Comparison of ENCODE assay signal across 26 cellular contexts in the genomic region with DNA sequence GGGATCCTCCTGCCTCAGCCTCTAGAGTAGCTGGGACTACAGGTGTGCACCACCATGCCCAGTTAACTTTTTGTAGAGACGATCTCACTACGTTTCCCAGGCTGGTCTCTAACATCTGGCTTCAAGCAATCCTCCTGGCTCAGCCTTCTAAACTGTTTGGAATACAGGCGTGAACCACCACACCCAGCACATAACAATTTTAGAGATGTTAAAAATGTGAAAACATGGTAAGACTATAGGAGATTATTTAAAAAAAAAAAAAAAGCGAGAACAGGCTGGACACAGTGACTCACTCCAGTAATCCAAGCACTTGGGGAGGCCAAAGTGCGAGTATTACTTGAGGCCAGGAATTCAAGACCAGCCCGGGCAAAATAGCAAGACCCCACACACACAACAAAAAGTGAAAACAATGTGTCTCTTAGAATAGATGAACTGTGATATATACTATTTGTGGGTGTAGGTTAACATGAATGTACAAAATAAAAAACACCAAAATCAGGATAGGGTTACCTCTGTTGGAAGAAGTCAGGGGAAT.
"Had no signal": no experiment of that assay in that cellular context is flagged by ENCODE, and none has a peak within 500 bp of the region (broad histone marks: within the 10 kb centered on the region; RNA-seq: fewer than 3 reads in every experiment).

No MANE protein-coding gene starts in this region.

- ATAC-seq: activated CD4-positive, alpha-beta T cell treated with anti-CD3 and anti-CD28 coated beads for 36 hours; activated CD4-positive, CD25-positive, alpha-beta regulatory T cell treated with anti-CD3 and anti-CD28 coated beads, Interleukin-2, amount 50 U/mL, for 24 hours; activated CD8-positive, alpha-beta T cell treated with anti-CD3 and anti-CD28 coated beads, Interleukin-2, amount 10 ng/mL, durations not matched to agents 7 days and 5 days; Panc1; WTC11 had no signal

- DNase-seq: activated CD4-positive, alpha-beta T cell treated with anti-CD3 and anti-CD28 coated beads for 36 hours; activated CD4-positive, alpha-beta T cell treated with anti-CD3 and anti-CD28 coated beads, Interleukin-2, amount 10 ng/mL, durations not matched to agents 7 days and 5 days; activated CD4-positive, alpha-beta T cell treated with anti-CD3 and anti-CD28 coated beads, Interleukin-2, amount 50 U/mL, for 48 hours; activated CD8-positive, alpha-beta T cell treated with anti-CD3 and anti-CD28 coated beads, Interleukin-2, amount 10 ng/mL, durations not matched to agents 7 days and 5 days; activated gamma-delta T cell; activated naive CD4-positive, alpha-beta T cell treated with Interleukin-2 at 50 U/mL for 16 hours; activated naive CD8-positive, alpha-beta T cell treated with anti-CD3 and anti-CD28 coated beads, Interleukin-2, amount 10 ng/mL, durations not matched to agents 7 days and 5 days; activated T-cell treated with anti-CD3 and anti-CD28 coated beads, Interleukin-2, amount 50 U/mL, for 24 hours; amygdala; MM.1S; MV-4-11; NCI-H1092; NCI-H1436 treated with DMSO at 0.1 percent for 48 hours; NCI-H1694 treated with DMSO at 0.1 percent for 48 hours; NCI-H2029; NCI-H345; NCI-H524 treated with DMSO at 0.1 percent for 48 hours; SHP77; SJCRH30 had no signal

- H3K4me1 ChIP-seq: ascending aorta had no signal

- H3K9me3 ChIP-seq: ascending aorta, SJCRH30 had no signal

- H3K4me3 ChIP-seq: ascending aorta, cardiac muscle cell, SJCRH30, SK-N-MC had no signal

- H3K4me2 ChIP-seq: KMS-11 had no signal

- H3K9ac ChIP-seq: KMS-11 had no signal

- H3K27ac ChIP-seq: ascending aorta, cardiac muscle cell, KMS-11, SJCRH30, SK-N-MC had no signal

- H3K27me3 ChIP-seq: ascending aorta, cardiac muscle cell, SJCRH30 had no signal
